ENCODE assay signal across 8 cellular contexts in genomic region chr6:81484251-81484650, GRCh38.
"Had no signal": no experiment of that assay in that cellular context is flagged by ENCODE, and none has a peak within 500 bp of the region (broad histone marks: within the 10 kb centered on the region; RNA-seq: fewer than 3 reads in every experiment).

No MANE protein-coding gene starts in this region.

- DNase-seq: IMR-90, KBM-7, KG1 had no signal

- H3K4me3 ChIP-seq: K562 had no signal

- H3K9ac ChIP-seq: KMS-11 had no signal

- H3K27ac ChIP-seq: HL-60, KMS-11 had no signal

- H3K4me2 ChIP-seq: KMS-11 had no signal

- FAIRE-seq: HepG2, HTR-8/SVneo, K562 had no signal
